ENCODE assay signal across 13 cellular contexts in genomic region chr16:49757744-49758069, GRCh38.
DNase-seq lines count a peak whose midpoint lies in the region; ATAC-seq and TF ChIP-seq lines count a peak whose summit lies in the region.
"Had no signal": no experiment of that assay in that cellular context is flagged by ENCODE, and none has a peak within 500 bp of the region (broad histone marks: within the 10 kb centered on the region; RNA-seq: fewer than 3 reads in every experiment).

No MANE protein-coding gene starts in this region.

- peaks cover 97% of the 10 kb centered on the region for H4K20me1 ChIP-seq in neural progenitor cell (ENCODE audit: low read depth)
- H4K20me1 ChIP-seq in osteoblast (ENCODE audit: insufficient read depth, low read length), result no peaks in the 10 kb centered on the region

- H3K36me3 ChIP-seq in H7 (replicated peaks; ENCODE audit: control insufficient read depth, insufficient read depth, low read length) (no peaks in the 10 kb centered on the region), neural progenitor cell (no peaks in the 10 kb centered on the region), body of pancreas (replicated peaks in 1 of 2; ENCODE audit: insufficient read depth in 1 of 2, low read depth in 2 of 2) (no peaks in the 10 kb centered on the region), colonic mucosa (no peaks in the 10 kb centered on the region), osteoblast (ENCODE audit: insufficient read depth, low read length) (no peaks in the 10 kb centered on the region)

- H3K27me3 ChIP-seq in H7 (ENCODE audit: control insufficient read depth, insufficient read depth, low read length) (no peaks in the 10 kb centered on the region), neural progenitor cell (no peaks in the 10 kb centered on the region), body of pancreas (no peaks in the 10 kb centered on the region), colonic mucosa (peaks cover 3% of the 10 kb centered on the region), osteoblast (ENCODE audit: insufficient read depth, low read length) (peaks cover 3% of the 10 kb centered on the region)

- peaks cover 70% of the 10 kb centered on the region for H3K79me2 ChIP-seq in neural progenitor cell (ENCODE audit: low read depth)
- no peaks in the 10 kb centered on the region for H3K79me2 ChIP-seq in osteoblast (ENCODE audit: insufficient read depth, low read length)

- no peak for TF ChIP-seq POLR2A in body of pancreas (IDR thresholded peaks at IDR 0.05)

- peaks cover 12% of the 10 kb centered on the region for H3K36me3 Mint-ChIP-seq in neural progenitor cell
- H3K36me3 Mint-ChIP-seq: IgD-negative memory B cell had no signal

- H3K27ac ChIP-seq in neural progenitor cell, result no peak overlapping the region
- no peak overlapping the region for H3K27ac ChIP-seq in body of pancreas
- H3K27ac ChIP-seq in colonic mucosa, result no peak overlapping the region
- H3K27ac ChIP-seq in osteoblast (ENCODE audit: low read depth, low read length), result no peak overlapping the region

- no peak overlapping the region for H3K9ac ChIP-seq in neural progenitor cell
- no peak overlapping the region for H3K9ac ChIP-seq in colonic mucosa (ENCODE audit: low read depth in 2 of 2, low read length in 2 of 2)

- no peak overlapping the region for H3K4me3 ChIP-seq in H7 (ENCODE audit: insufficient read depth, low read depth, low read length)
- H3K4me3 ChIP-seq in neural progenitor cell, result peak overlapping the region; percentile 14
- no peak overlapping the region for H3K4me3 ChIP-seq in body of pancreas
- H3K4me3 ChIP-seq in colonic mucosa, result no peak overlapping the region
- H3K4me3 ChIP-seq in osteoblast (ENCODE audit: insufficient read depth, low read length), result no peak overlapping the region

- H3K9me3 ChIP-seq in neural progenitor cell (ENCODE audit: low read depth), result no peaks in the 10 kb centered on the region
- no peaks in the 10 kb centered on the region for H3K9me3 ChIP-seq in body of pancreas
- no peaks in the 10 kb centered on the region for H3K9me3 ChIP-seq in colonic mucosa
- no peaks in the 10 kb centered on the region for H3K9me3 ChIP-seq in osteoblast (ENCODE audit: low read depth, low read length)

- H3K4me3 Mint-ChIP-seq in neural progenitor cell, result peak overlapping the region; percentile 63
- H3K4me3 Mint-ChIP-seq: IgD-negative memory B cell had no signal

- no peak for TF ChIP-seq CTCF in neural progenitor cell (IDR thresholded peaks at IDR 0.05)
- TF ChIP-seq CTCF in body of pancreas (IDR thresholded peaks at IDR 0.05), result no peak
- no peak for TF ChIP-seq CTCF in colonic mucosa (IDR thresholded peaks at IDR 0.05)
- no peak for TF ChIP-seq CTCF in osteoblast (IDR thresholded peaks at IDR 0.05; ENCODE audit: extremely low read depth, low read depth, low read length)

- 73 to 91% methylated on average over 7 of the region's 7 CpGs for WGBS in body of pancreas, 2 donors

- no peak overlapping the region for H3K27ac Mint-ChIP-seq in neural progenitor cell
- H3K27ac Mint-ChIP-seq: IgD-negative memory B cell had no signal

- ATAC-seq in body of pancreas, result no peak
- ATAC-seq: PC-3 had no signal

- H3K4me1 ChIP-seq in neural progenitor cell (peaks cover 55% of the 10 kb centered on the region), body of pancreas (peaks cover 5% of the 10 kb centered on the region), colonic mucosa (no peaks in the 10 kb centered on the region), osteoblast (ENCODE audit: insufficient read depth, low read length) (peaks cover 7% of the 10 kb centered on the region)

- H3K4me2 ChIP-seq in neural progenitor cell (peak overlapping the region; percentile 67), osteoblast (ENCODE audit: insufficient read depth, low read length) (no peak overlapping the region)

- H2AFZ ChIP-seq in neural progenitor cell (replicated peaks), result no peak overlapping the region
- no peak overlapping the region for H2AFZ ChIP-seq in osteoblast (ENCODE audit: low read length)

- DNase-seq in H7 (peak; percentile 83), NCI-H146 treated with DMSO at 0.1 percent for 48 hours (lab: John Stamatoyannopoulos, UW; ENCODE audit: unreplicated experiment) (peak; percentile 9), ecto neural progenitor cell (ENCODE audit: low spot score) (peak; percentile 69), neural progenitor cell (ENCODE audit: low spot score) (peak; percentile 77), body of pancreas (no peak), colonic mucosa (no peak), NCI-H1092 (lab: John Stamatoyannopoulos, UW) (no peak), osteoblast (ENCODE audit: insufficient read length, low spot score, missing footprints) (no peak)
- DNase-seq: DMS153, NCI-H187, T-helper 1 cell had no signal

- H3K27me3 Mint-ChIP-seq in neural progenitor cell (ENCODE audit: insufficient read depth, low read depth), result peaks cover 4% of the 10 kb centered on the region

- H3K4me1 Mint-ChIP-seq in neural progenitor cell, result peaks cover 63% of the 10 kb centered on the region

- H3F3A ChIP-seq in neural progenitor cell (ENCODE audit: low read depth), result peaks cover 48% of the 10 kb centered on the region

- H3K9me3 Mint-ChIP-seq in neural progenitor cell, result no peaks in the 10 kb centered on the region
- H3K9me3 Mint-ChIP-seq: IgD-negative memory B cell had no signal

- intact Hi-C loops in body of pancreas (cut with DNase I) (loop anchor here (10.0 kb wide), 1 partner anchor 87 kb away; no protein-coding TSS in a partner anchor), colonic mucosa (cut with DNase I) (no loop called here)

Comparison
In these comparisons a context has a peak if more than half of its experiments do, and no peak if none do; other contexts are left out.
1. DNase-seq: peak in H7 (single experiment), NCI-H146 treated with DMSO at 0.1 percent for 48 hours (single experiment), ecto neural progenitor cell (single experiment) and neural progenitor cell (single experiment); none in body of pancreas (0 of 4), colonic mucosa (single experiment), NCI-H1092 (single experiment) and osteoblast (single experiment).